In the genomic region with DNA sequence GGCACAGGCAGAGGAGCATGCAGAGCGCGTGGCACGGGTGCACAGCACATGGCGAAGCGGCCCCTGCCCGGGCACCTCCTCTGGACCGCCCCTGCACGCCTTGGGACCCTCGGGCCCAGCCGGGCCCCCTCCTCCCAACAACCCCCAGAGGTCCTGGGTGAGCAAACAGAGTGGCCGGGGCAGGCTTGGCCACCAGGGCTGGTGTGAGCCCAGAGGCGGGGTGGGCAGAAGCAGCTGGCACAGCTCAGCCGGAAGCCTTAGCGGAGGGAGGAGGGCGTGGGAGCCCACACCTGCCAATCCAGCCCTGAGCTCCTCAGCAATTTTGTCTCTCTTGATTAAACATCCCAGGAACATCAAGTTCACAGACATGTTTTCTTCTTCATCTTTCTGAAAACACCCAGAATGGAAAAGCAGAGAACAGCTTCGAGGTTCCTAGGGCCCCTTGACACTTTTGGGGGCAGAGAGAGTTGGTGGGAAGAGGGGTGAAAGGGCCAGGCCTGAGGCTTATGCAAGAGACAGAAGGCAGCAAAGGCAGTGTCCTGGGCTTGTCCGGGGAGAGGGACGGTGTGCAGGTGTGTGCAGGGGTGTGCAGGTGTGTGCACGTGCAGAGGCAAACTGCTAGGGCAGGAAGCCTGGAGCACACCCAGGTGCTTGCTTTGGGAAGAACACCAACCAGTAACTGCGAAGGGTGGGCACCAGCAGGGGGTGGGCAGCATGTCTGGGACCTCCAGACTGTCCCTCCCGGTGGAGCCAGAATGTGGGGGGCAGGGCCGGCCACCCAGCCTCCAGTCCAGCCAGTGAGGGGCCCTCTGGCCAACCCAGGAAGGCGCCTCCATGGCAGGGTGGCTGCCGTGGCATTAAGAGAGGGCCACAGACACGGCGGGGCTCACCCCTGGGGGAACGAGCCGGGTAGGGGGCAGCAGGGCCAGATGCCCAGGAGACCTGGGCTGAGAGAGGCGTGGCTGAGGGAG, we compare ENCODE assay signal across 19 cellular contexts. TPM values are rescaled to one million over a fixed set of nuclear protein-coding genes. Genes with fewer than 3 reads are reported as not detected.
DNase-seq lines count a peak whose midpoint lies in the region; ATAC-seq, FAIRE-seq and TF ChIP-seq lines count a peak whose summit lies in the region.
"Had no signal": no experiment of that assay in that cellular context is flagged by ENCODE, and none has a peak within 500 bp of the region (broad histone marks: within the 10 kb centered on the region; RNA-seq: fewer than 3 reads in every experiment).

No MANE protein-coding gene starts in this region.

- no peak for DNase-seq in HepG2 (ENCODE audit: low spot score)
- DNase-seq in right lobe of liver, result no peak
- DNase-seq in HTR-8/SVneo (ENCODE audit: insufficient read length, low spot score), result no peak
- DNase-seq in upper lobe of right lung, result no peak
- no peak for DNase-seq in NCI-H2107 (lab: John Stamatoyannopoulos, UW)
- DNase-seq in SKM-1 (lab: John Stamatoyannopoulos, UW; ENCODE audit: unreplicated experiment), result no peak
- DNase-seq: Calu3; CD4-positive, CD25-positive, alpha-beta regulatory T cell; GOT3; NCI-H1105; NCI-H1694 treated with DMSO at 0.1 percent for 48 hours; NCI-H345; NCI-H526 treated with DMSO at 0.1 percent for 48 hours; SJCRH30; T-helper 17 cell had no signal

- no peaks in the 10 kb centered on the region for H3K9me3 ChIP-seq in HepG2 (ENCODE audit: low read length)
- H3K9me3 ChIP-seq in right lobe of liver, result no peaks in the 10 kb centered on the region
- H3K9me3 ChIP-seq in upper lobe of right lung, result no peaks in the 10 kb centered on the region
- H3K9me3 ChIP-seq: SJCRH30 had no signal

- 28% methylated on average over 22 of the region's 29 CpGs for WGBS in HepG2 (ENCODE audit: low lambda C conversion rate)
- 59% methylated on average over 3 of the region's 29 CpGs for WGBS in right lobe of liver (ENCODE audit: insufficient coverage, low coverage, low lambda C conversion rate, missing lambda C conversion rate)

- H3K4me1 ChIP-seq in HepG2 (ENCODE audit: insufficient read depth, low read length), result peaks cover 34% of the 10 kb centered on the region
- peaks cover 0 to 4% (median 0%) of the 10 kb centered on the region in 4 donors for H3K4me1 ChIP-seq in right lobe of liver
- no peaks in the 10 kb centered on the region for H3K4me1 ChIP-seq in upper lobe of right lung

- in situ Hi-C loops in HepG2 (cut with HindIII; ENCODE audit: extremely low pct_ligation_motif_present, low pct_unique_long_range_greater_than_20kb), result no loop called here

- no peak overlapping the region for H2AFZ ChIP-seq in HepG2 (ENCODE audit: low read length)

- ATAC-seq in HepG2 (no peak), right lobe of liver (no peak), upper lobe of right lung (no peak)
- ATAC-seq: HCT116, T-helper 17 cell had no signal

- BruUV-seq in HepG2 (replicated peaks; lab: Mats Ljungman, UMichigan), result no TSS peak

- TF ChIP-seq POLR2A in HepG2 (IDR thresholded peaks at IDR 0.05; ENCODE audit: insufficient read depth in 1 of 2, low read depth in 2 of 2, low read length in 2 of 2) (no peak), right lobe of liver (IDR thresholded peaks at IDR 0.05) (no peak)

- no peak for TF ChIP-seq RAD21 in HepG2 (CRISPR knock-in tag; IDR thresholded peaks at IDR 0.05)

- TF ChIP-seq EP300 in HepG2 (IDR thresholded peaks at IDR 0.05; ENCODE audit: low read depth in 2 of 2, low read length in 2 of 2) (no peak), HepG2 (CRISPR knock-in tag; IDR thresholded peaks at IDR 0.05; ENCODE audit: borderline replicate concordance) (no peak)

- H3K27ac ChIP-seq in HepG2 (ENCODE audit: extremely low read length, insufficient read depth, low read length) (no peak overlapping the region), right lobe of liver (no peak overlapping the region), VCaP (peak overlapping the region; percentile 99), upper lobe of right lung (no peak overlapping the region)
- H3K27ac ChIP-seq: SJCRH30 had no signal

- POLR2A ChIA-PET in HepG2 (lab: Yijun Ruan, JAX), result no interaction called here

- H3K4me3 ChIP-seq in HepG2 (replicated peaks in 1 of 3; ENCODE audit: insufficient read depth in 1 of 3, low read depth in 2 of 3, low read length in 3 of 3) (no peak overlapping the region), right lobe of liver (no peak overlapping the region), upper lobe of right lung (no peak overlapping the region)
- H3K4me3 ChIP-seq: SJCRH30 had no signal

- no peak for TF ChIP-seq CTCF in HepG2 (CRISPR knock-in tag; IDR thresholded peaks at IDR 0.05)
- TF ChIP-seq CTCF in right lobe of liver (IDR thresholded peaks at IDR 0.05), result no peak
- no peak; the same call in 1 of the 2 replicates for TF ChIP-seq CTCF in VCaP (conservative IDR thresholded peaks at IDR 0.05)
- no peak for TF ChIP-seq CTCF in upper lobe of right lung (IDR thresholded peaks at IDR 0.05)

- no peak overlapping the region for H3K4me2 ChIP-seq in HepG2 (ENCODE audit: low read depth, low read length)

- H3K27me3 ChIP-seq in HepG2 (ENCODE audit: control insufficient read depth in 1 of 2, insufficient read depth in 2 of 2, low read length in 2 of 2), result peaks cover 63 to 83% of the 10 kb centered on the region in 2 experiments
- peaks cover 0 to 13% of the 10 kb centered on the region in 2 donors for H3K27me3 ChIP-seq in right lobe of liver
- H3K27me3 ChIP-seq in upper lobe of right lung, result peaks cover 73% of the 10 kb centered on the region

- CTCF ChIA-PET in HepG2 (lab: Yijun Ruan, JAX; ENCODE audit: low intra/inter-chr PET ratio, low total read pairs), result no interaction called here

- no peaks in the 10 kb centered on the region for H3K79me2 ChIP-seq in HepG2 (ENCODE audit: insufficient read depth, low read length)

- intact Hi-C loops in HepG2 (cut with micrococcal nuclease; ENCODE audit: unreplicated experiment) (no loop called here), right lobe of liver (cut with DNase I) (no loop called here), upper lobe of right lung (cut with DNase I) (no loop called here)

- H3K9ac ChIP-seq in HepG2 (ENCODE audit: insufficient read depth, low read depth, low read length), result no peak overlapping the region

- H3K36me3 ChIP-seq in HepG2 (replicated peaks in 1 of 2; ENCODE audit: control insufficient read depth in 1 of 2, insufficient read depth in 2 of 2, low read length in 2 of 2) (no peaks in the 10 kb centered on the region), right lobe of liver (no peaks in the 10 kb centered on the region), upper lobe of right lung (no peaks in the 10 kb centered on the region)
- H3K36me3 ChIP-seq: SJCRH30 had no signal

- peaks cover 10% of the 10 kb centered on the region; the same call in 1 of the 2 replicates for H4K20me1 ChIP-seq in HepG2 (ENCODE audit: insufficient read depth, low read length)

- FAIRE-seq in HepG2 (lab: Jason Lieb, UNC), result no peak
- FAIRE-seq in HTR-8/SVneo (lab: Jason Lieb, UNC), result peak; percentile 51
- FAIRE-seq: GM12892 had no signal

RNA-seq across cellular contexts. Expression of a gene that starts 4.8 kb away (rescaled TPM):
- 0.10 and 0.18 TPM in 2 replicates for total RNA-seq in HepG2 (2016; rRNA removed; fragmentation: Illumina TruSeq; extraction: Trizol)
- total RNA-seq in HepG2 (2016; cell fraction: cytosol; rRNA removed; fragmentation: Illumina TruSeq; extraction: Trizol; ENCODE audit: low read depth), result 0.10 TPM in 1 of 2 replicates, not detected in the other
- 0.06 TPM in 1 of 2 replicates, not detected in the other for total RNA-seq in HepG2 (2016; cell fraction: insoluble cytoplasmic fraction; rRNA removed; fragmentation: Illumina TruSeq; extraction: Trizol)
- total RNA-seq in HepG2 (2016; cell fraction: membrane; rRNA removed; fragmentation: Illumina TruSeq; extraction: Trizol), result 0.12 and 0.14 TPM in 2 replicates
- total RNA-seq in HepG2 (2016; cell fraction: nucleus; rRNA removed; fragmentation: Illumina TruSeq; extraction: Trizol), result not detected in 2 replicates
- not detected in 2 replicates for polyA plus RNA-seq in HepG2 (2011; rRNA removed)
- polyA plus RNA-seq in HepG2 (2011; cell fraction: cytosol; rRNA removed), result not detected in 2 replicates
- polyA plus RNA-seq in HepG2 (2011; cell fraction: nucleus; rRNA removed), result not detected in 2 replicates
- polyA plus RNA-seq in HepG2 (2012), result 0.08 TPM in 1 of 2 replicates, not detected in the other
- 0.08 TPM in 1 of 2 replicates, not detected in the other for polyA plus RNA-seq in HepG2 (2016; cell fraction: cytosol; fragmentation: Illumina TruSeq; extraction: Trizol; ENCODE audit: low read depth)
- polyA plus RNA-seq in HepG2 (2016; cell fraction: insoluble cytoplasmic fraction; fragmentation: Illumina TruSeq; extraction: Trizol; ENCODE audit: low read depth), result 0.34 TPM in 1 of 2 replicates, not detected in the other
- 0.17 TPM in 2 replicates for polyA plus RNA-seq in HepG2 (2016; cell fraction: membrane; fragmentation: Illumina TruSeq; extraction: Trizol; ENCODE audit: low read depth)
- polyA plus RNA-seq in HepG2 (2016; cell fraction: nucleus; fragmentation: Illumina TruSeq; extraction: Trizol; ENCODE audit: insufficient read depth, low read depth), result not detected in 2 replicates
- polyA minus RNA-seq in HepG2 (2011; rRNA and poly(A)+ RNA removed; ENCODE audit: low replicate concordance), result not detected in 2 replicates
- polyA minus RNA-seq in HepG2 (2011; cell fraction: cytosol; rRNA and poly(A)+ RNA removed), result not detected in 2 replicates
- not detected in 2 replicates for polyA minus RNA-seq in HepG2 (2011; cell fraction: nucleus; rRNA and poly(A)+ RNA removed)
- not detected for total RNA-seq in right lobe of liver
- total RNA-seq in upper lobe of right lung, result not detected
- total RNA-seq: Calu3; CD4-positive, CD25-positive, alpha-beta regulatory T cell; LHCN-M2; SJCRH30; T-helper 17 cell had no signal
- polyA plus RNA-seq: CD4-positive, CD25-positive, alpha-beta regulatory T cell had no signal

RNA-seq across cellular contexts. Expression of a gene that starts 23.0 kb away (rescaled TPM):
- total RNA-seq in HepG2 (2016; rRNA removed; fragmentation: Illumina TruSeq; extraction: Trizol) (37.4 and 41.5 TPM in 2 replicates), right lobe of liver (10 to 100 TPM; 15.6 to 27.8 (median 21.2) TPM), upper lobe of right lung (52.3 TPM)
- total RNA-seq in HepG2 (2016; cell fraction: cytosol; rRNA removed; fragmentation: Illumina TruSeq; extraction: Trizol; ENCODE audit: low read depth), result 19.3 and 19.7 TPM in 2 replicates
- total RNA-seq in HepG2 (2016; cell fraction: insoluble cytoplasmic fraction; rRNA removed; fragmentation: Illumina TruSeq; extraction: Trizol), result 37.3 and 39.8 TPM in 2 replicates
- total RNA-seq in HepG2 (2016; cell fraction: membrane; rRNA removed; fragmentation: Illumina TruSeq; extraction: Trizol), result 18.5 and 19.9 TPM in 2 replicates
- 31.6 and 31.7 TPM in 2 replicates for total RNA-seq in HepG2 (2016; cell fraction: nucleus; rRNA removed; fragmentation: Illumina TruSeq; extraction: Trizol)
- polyA plus RNA-seq in HepG2 (2011; rRNA removed), result 18.5 and 20.5 TPM in 2 replicates
- 11.8 and 12.2 TPM in 2 replicates for polyA plus RNA-seq in HepG2 (2011; cell fraction: cytosol; rRNA removed)
- polyA plus RNA-seq in HepG2 (2011; cell fraction: nucleus; rRNA removed), result 64.3 and 72.2 TPM in 2 replicates
- 29.8 and 30.8 TPM in 2 replicates for polyA plus RNA-seq in HepG2 (2012)
- polyA plus RNA-seq in HepG2 (2016; cell fraction: cytosol; fragmentation: Illumina TruSeq; extraction: Trizol; ENCODE audit: low read depth), result 3.5 and 4.8 TPM in 2 replicates
- polyA plus RNA-seq in HepG2 (2016; cell fraction: insoluble cytoplasmic fraction; fragmentation: Illumina TruSeq; extraction: Trizol; ENCODE audit: low read depth), result 31.7 and 35.2 TPM in 2 replicates
- 9.5 and 9.7 TPM in 2 replicates for polyA plus RNA-seq in HepG2 (2016; cell fraction: membrane; fragmentation: Illumina TruSeq; extraction: Trizol; ENCODE audit: low read depth)
- polyA plus RNA-seq in HepG2 (2016; cell fraction: nucleus; fragmentation: Illumina TruSeq; extraction: Trizol; ENCODE audit: insufficient read depth, low read depth), result 69.1 and 71.6 TPM in 2 replicates
- polyA minus RNA-seq in HepG2 (2011; rRNA and poly(A)+ RNA removed; ENCODE audit: low replicate concordance), result 28.3 and 39.1 TPM in 2 replicates
- 11.3 and 14.2 TPM in 2 replicates for polyA minus RNA-seq in HepG2 (2011; cell fraction: cytosol; rRNA and poly(A)+ RNA removed)
- polyA minus RNA-seq in HepG2 (2011; cell fraction: nucleus; rRNA and poly(A)+ RNA removed), result 62.2 and 69.3 TPM in 2 replicates

RNA-seq across cellular contexts. Expression of a gene that starts 32.5 kb away (rescaled TPM):
- total RNA-seq in HepG2 (2016; rRNA removed; fragmentation: Illumina TruSeq; extraction: Trizol) (31.3 and 37.8 TPM in 2 replicates), right lobe of liver (10 to 100 TPM; 27.0 to 45.6 (median 31.8) TPM), upper lobe of right lung (26.5 TPM)
- 14.9 and 15.3 TPM in 2 replicates for total RNA-seq in HepG2 (2016; cell fraction: cytosol; rRNA removed; fragmentation: Illumina TruSeq; extraction: Trizol; ENCODE audit: low read depth)
- 30.0 and 35.2 TPM in 2 replicates for total RNA-seq in HepG2 (2016; cell fraction: insoluble cytoplasmic fraction; rRNA removed; fragmentation: Illumina TruSeq; extraction: Trizol)
- 20.4 and 23.8 TPM in 2 replicates for total RNA-seq in HepG2 (2016; cell fraction: membrane; rRNA removed; fragmentation: Illumina TruSeq; extraction: Trizol)
- total RNA-seq in HepG2 (2016; cell fraction: nucleus; rRNA removed; fragmentation: Illumina TruSeq; extraction: Trizol), result 23.8 and 28.4 TPM in 2 replicates
- 20.4 and 22.5 TPM in 2 replicates for polyA plus RNA-seq in HepG2 (2011; rRNA removed)
- polyA plus RNA-seq in HepG2 (2011; cell fraction: cytosol; rRNA removed), result 19.5 and 23.4 TPM in 2 replicates
- polyA plus RNA-seq in HepG2 (2011; cell fraction: nucleus; rRNA removed), result 31.1 and 31.2 TPM in 2 replicates
- 21.4 and 26.9 TPM in 2 replicates for polyA plus RNA-seq in HepG2 (2012)
- 13.5 and 13.6 TPM in 2 replicates for polyA plus RNA-seq in HepG2 (2016; cell fraction: cytosol; fragmentation: Illumina TruSeq; extraction: Trizol; ENCODE audit: low read depth)
- polyA plus RNA-seq in HepG2 (2016; cell fraction: insoluble cytoplasmic fraction; fragmentation: Illumina TruSeq; extraction: Trizol; ENCODE audit: low read depth), result 33.7 and 36.3 TPM in 2 replicates
- polyA plus RNA-seq in HepG2 (2016; cell fraction: membrane; fragmentation: Illumina TruSeq; extraction: Trizol; ENCODE audit: low read depth), result 18.0 and 19.8 TPM in 2 replicates
- polyA plus RNA-seq in HepG2 (2016; cell fraction: nucleus; fragmentation: Illumina TruSeq; extraction: Trizol; ENCODE audit: insufficient read depth, low read depth), result 87.6 and 92.7 TPM in 2 replicates
- polyA minus RNA-seq in HepG2 (2011; rRNA and poly(A)+ RNA removed; ENCODE audit: low replicate concordance), result 27.2 and 36.2 TPM in 2 replicates
- polyA minus RNA-seq in HepG2 (2011; cell fraction: cytosol; rRNA and poly(A)+ RNA removed), result 13.0 and 15.4 TPM in 2 replicates
- polyA minus RNA-seq in HepG2 (2011; cell fraction: nucleus; rRNA and poly(A)+ RNA removed), result 16.7 and 20.9 TPM in 2 replicates
